ENCODE assay signal across 7 cellular contexts in genomic region chr16:31108794-31109558, GRCh38. TPM values are rescaled to one million over a fixed set of nuclear protein-coding genes. Genes with fewer than 3 reads are reported as not detected.
DNase-seq lines count a peak whose midpoint lies in the region; ATAC-seq and TF ChIP-seq lines count a peak whose summit lies in the region.

No MANE protein-coding gene starts in this region.

- WGBS in stomach, 5 donors = 36 to 71% (median 41%) methylated on average over 30 to 57 of the region's 57 CpGs

- peak overlapping the region; percentile 90 for H3K4me3 Mint-ChIP-seq in activated naive CD8-positive, alpha-beta T cell

- peak overlapping the region; percentile 22 for H3K27ac Mint-ChIP-seq in activated naive CD8-positive, alpha-beta T cell

- H3K4me1 ChIP-seq in iPS-18a (ENCODE audit: control insufficient read depth, low read depth, low read length) (no peaks in the 10 kb centered on the region), stomach (peaks cover 35 to 60% (median 46%) of the 10 kb centered on the region in 4 donors)

- ATAC-seq in HG02798 (IDR thresholded peaks at IDR 0.05; ENCODE audit: poor library complexity, unreplicated experiment) = no peak
- no peak for ATAC-seq in GM18498 (IDR thresholded peaks at IDR 0.05; ENCODE audit: unreplicated experiment)

- H3K9me3 ChIP-seq in iPS-18a (ENCODE audit: control insufficient read depth, low read depth, low read length) (no peaks in the 10 kb centered on the region), stomach (no peaks in the 10 kb centered on the region)

- H3K36me3 Mint-ChIP-seq in activated naive CD8-positive, alpha-beta T cell = no peaks in the 10 kb centered on the region

- no peak for TF ChIP-seq CTCF in HL-60 (IDR thresholded peaks at IDR 0.05; ENCODE audit: insufficient read depth, low read length)
- TF ChIP-seq CTCF in stomach (IDR thresholded peaks at IDR 0.05) = no peak

- peak overlapping the region; percentile 42 for H3K9ac ChIP-seq in iPS-18a (ENCODE audit: low read length)

- H3K27me3 Mint-ChIP-seq in activated naive CD8-positive, alpha-beta T cell = no peaks in the 10 kb centered on the region

- H3K4me3 ChIP-seq in HL-60 (replicated peaks; ENCODE audit: insufficient read depth, low read length) (peak overlapping the region; percentile 97), iPS-18a (ENCODE audit: low read length) (peak overlapping the region; percentile 76), stomach (peak overlapping the region; percentile 70 to 99 (median 94))

- no peak for TF ChIP-seq EP300 in stomach (IDR thresholded peaks at IDR 0.05)

- H3K27me3 ChIP-seq in HL-60 (ENCODE audit: insufficient read depth, poor library complexity, severe bottlenecking) (no peaks in the 10 kb centered on the region), iPS-18a (ENCODE audit: control insufficient read depth, insufficient read depth, low read length) (no peaks in the 10 kb centered on the region), stomach (no peaks in the 10 kb centered on the region)

- H3K27ac ChIP-seq in HL-60 (replicated peaks) (peak overlapping the region; percentile 72), iPS-18a (ENCODE audit: low read length) (no peak overlapping the region), stomach (peak overlapping the region; percentile 88 to 96 (median 95))

- intact Hi-C loops in stomach (cut with DNase I; ENCODE audit: low total_unique reads) = no loop called here

- TF ChIP-seq POLR2A in stomach (IDR thresholded peaks at IDR 0.05) = no peak

- no peaks in the 10 kb centered on the region for H3K9me3 Mint-ChIP-seq in activated naive CD8-positive, alpha-beta T cell (ENCODE audit: low read depth)

- H3K36me3 ChIP-seq in iPS-18a (ENCODE audit: control insufficient read depth, low read depth, low read length) (peaks cover 29% of the 10 kb centered on the region), stomach (peaks cover 35 to 41% (median 38%) of the 10 kb centered on the region in 4 donors)

- peaks cover 20% of the 10 kb centered on the region for H3K4me1 Mint-ChIP-seq in activated naive CD8-positive, alpha-beta T cell (ENCODE audit: low read depth)

- DNase-seq in HL-60 (ENCODE audit: low read depth in 1 of 2, low spot score in 1 of 2) = no peak
- DNase-seq in stomach = no peak
- no peak for DNase-seq in NCI-H446 (lab: John Stamatoyannopoulos, UW)

RNA-seq across cellular contexts. Expression of gene BCKDK, which starts 0.8 kb away (rescaled TPM):
- total RNA-seq in stomach = 100 to 1,000 TPM in 1 of 5 donors, 10 to 100 TPM in 4; 11.0 to 197 (median 58.3) TPM
- 10 to 100 TPM; 27.4 to 40.9 (median 34.0) TPM for polyA plus RNA-seq in stomach

RNA-seq across cellular contexts. Expression of gene KAT8, which starts 8.5 kb away (rescaled TPM):
- total RNA-seq in stomach = 100 to 1,000 TPM in 1 of 5 donors, 10 to 100 TPM in 4; 38.8 to 114 (median 64.9) TPM
- 10 to 100 TPM; 45.0 to 51.4 (median 45.8) TPM for polyA plus RNA-seq in stomach

RNA-seq across cellular contexts. Expression of gene VKORC1, which starts 14.4 kb away (rescaled TPM):
- total RNA-seq in stomach = 100 to 1,000 TPM in 1 of 5 donors, 10 to 100 TPM in 4; 20.1 to 191 (median 35.0) TPM
- 10 to 100 TPM; 53.2 to 90.8 (median 62.9) TPM for polyA plus RNA-seq in stomach

RNA-seq across cellular contexts. Expression of gene PRSS53, which starts 20.2 kb away (rescaled TPM):
- total RNA-seq in stomach = 1 to 10 TPM in 3 of 5 donors, under 1 TPM in 1, not detected in 1; 0.87 to 5.3 (median 1.9) TPM
- polyA plus RNA-seq in stomach = 1 to 10 TPM in 2 of 3 donors, under 1 TPM in 1; 0.46 to 1.3 (median 1.1) TPM

RNA-seq across cellular contexts. Expression of gene PRSS8, which starts 26.6 kb away (rescaled TPM):
- total RNA-seq in stomach = 100 to 1,000 TPM in 2 of 5 donors, 10 to 100 TPM in 2, 1 to 10 TPM in 1; 5.8 to 176 (median 70.5) TPM
- 100 to 1,000 TPM in 2 of 3 donors, 10 to 100 TPM in 1; 39.3 to 151 (median 115) TPM for polyA plus RNA-seq in stomach
